Comparison of ENCODE assay signal across 8 cellular contexts in the genomic region with DNA sequence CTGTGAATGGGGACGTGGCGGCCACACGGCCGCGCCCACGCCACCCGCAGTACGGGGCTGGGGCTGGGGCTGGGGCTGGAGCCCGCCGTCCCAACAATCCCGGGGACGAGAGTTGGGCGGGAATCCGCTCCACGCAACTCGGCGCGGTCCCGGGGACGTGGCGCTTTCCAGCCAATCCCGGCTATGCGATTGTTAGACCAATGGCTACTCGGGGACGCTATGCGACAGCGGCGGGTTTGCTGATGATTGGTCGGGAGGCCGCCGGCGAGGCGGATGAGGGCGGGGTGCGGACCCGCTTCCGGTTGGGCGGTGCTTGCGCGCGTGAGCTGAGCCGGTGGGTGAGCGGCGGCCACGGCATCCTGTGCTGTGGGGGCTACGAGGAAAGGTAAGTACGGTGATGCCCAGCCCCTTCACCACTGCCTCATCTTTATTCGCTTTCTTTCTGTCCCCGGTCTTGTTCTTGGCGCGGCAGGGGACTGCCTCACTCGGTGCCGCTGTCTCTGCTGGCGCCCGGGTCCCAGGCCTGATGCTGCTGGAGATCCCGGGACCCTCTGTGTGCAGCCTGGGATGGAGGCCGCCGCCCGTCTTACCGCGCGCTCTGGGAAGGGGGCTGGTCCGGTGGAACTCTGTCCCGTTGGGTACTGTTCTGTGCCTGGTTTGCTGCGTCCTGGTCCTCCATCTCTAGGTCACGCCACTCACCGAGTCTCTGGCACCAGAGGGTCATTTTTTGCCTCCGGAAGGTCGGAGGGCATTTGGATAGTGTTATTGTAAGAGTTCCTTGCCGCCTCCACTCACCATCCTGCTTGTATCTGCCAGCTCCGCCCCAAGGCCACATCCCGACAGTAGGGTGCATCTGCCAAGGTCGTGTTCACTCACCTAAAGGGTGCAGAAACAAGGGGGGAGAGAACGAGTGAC. TPM values are rescaled to one million over a fixed set of nuclear protein-coding genes. Genes with fewer than 3 reads are reported as not detected.
DNase-seq lines count a peak whose midpoint lies in the region; ATAC-seq, FAIRE-seq and TF ChIP-seq lines count a peak whose summit lies in the region.

A gene (plus strand): TSS at position 312 of the 915 bp plus-strand sequence. CDS start 9,225 bp downstream, outside the sequence.

- FAIRE-seq in endothelial cell of umbilical vein (lab: Jason Lieb, UNC) = peak; percentile 94

- CTCF ChIA-PET in endothelial cell of umbilical vein (lab: Charles Lee) = interaction anchor here (1.1 to 2.0 kb wide), 8 partner anchors 17 to 424 kb away, joined by 3 to 5 read pairs (median 4); a partner anchor contains a TSS

- peak; percentile 99 for ATAC-seq in GM21515 (IDR thresholded peaks at IDR 0.05; ENCODE audit: unreplicated experiment)

- H3K9me1 ChIP-seq in endothelial cell of umbilical vein (replicated peaks; ENCODE audit: control insufficient read depth, extremely low read depth, insufficient read depth, low read length) = no peaks in the 10 kb centered on the region

- H3K27me3 ChIP-seq in OCI-LY3 (ENCODE audit: low read depth, low read length) = no peaks in the 10 kb centered on the region
- no peaks in the 10 kb centered on the region for H3K27me3 ChIP-seq in endothelial cell of umbilical vein (ENCODE audit: control insufficient read depth in 2 of 2, insufficient read depth in 2 of 2, low read length in 2 of 2)

- peaks cover 44% of the 10 kb centered on the region for H4K20me1 ChIP-seq in OCI-LY3 (ENCODE audit: insufficient read depth, low read length)
- H4K20me1 ChIP-seq in endothelial cell of umbilical vein (replicated peaks; ENCODE audit: control insufficient read depth, extremely low read depth, insufficient read depth, low read length) = peaks cover 10% of the 10 kb centered on the region

- no peak for TF ChIP-seq CTCF in OCI-LY3 (IDR thresholded peaks at IDR 0.05; ENCODE audit: low read depth, low read length)
- TF ChIP-seq CTCF in endothelial cell of umbilical vein (IDR thresholded peaks at IDR 0.05; ENCODE audit: extremely low read depth in 1 of 2, insufficient read depth in 1 of 2, low read depth in 1 of 2, low read length in 2 of 2) = no peak

- H2AFZ ChIP-seq in OCI-LY3 (ENCODE audit: low read depth, low read length) = peak within 1 kb of the TSS; percentile 64
- H2AFZ ChIP-seq in endothelial cell of umbilical vein (ENCODE audit: low read depth, low read length) = peak within 1 kb of the TSS; percentile 31

- peaks cover 11% of the 10 kb centered on the region for H3K36me3 ChIP-seq in OCI-LY3 (replicated peaks; ENCODE audit: low read depth, low read length)
- no peaks in the 10 kb centered on the region for H3K36me3 ChIP-seq in endothelial cell of umbilical vein (ENCODE audit: control insufficient read depth in 2 of 2, extremely low read depth in 1 of 2, insufficient read depth in 2 of 2, low read length in 2 of 2)

- peak within 1 kb of the TSS; percentile 84 for H3K4me3 ChIP-seq in OCI-LY3 (ENCODE audit: low read length)
- peak within 1 kb of the TSS; percentile 55 to 95 (median 88) for H3K4me3 ChIP-seq in endothelial cell of umbilical vein (replicated peaks in 1 of 3; ENCODE audit: insufficient read depth in 1 of 3, low read depth in 1 of 3, low read length in 3 of 3)

- peak within 1 kb of the TSS; percentile 60 for H3K27ac ChIP-seq in OCI-LY3 (ENCODE audit: low read length)
- H3K27ac ChIP-seq in endothelial cell of umbilical vein (ENCODE audit: insufficient read depth, low read depth, low read length) = peak within 1 kb of the TSS; percentile 85

- intact Hi-C loops in endothelial cell of umbilical vein (cut with micrococcal nuclease) = loop anchor here (1.0 kb wide), 1 partner anchor 90 kb away; no protein-coding TSS in a partner anchor

- H3K9ac ChIP-seq in OCI-LY3 (ENCODE audit: low read length) = peak within 1 kb of the TSS; percentile 87
- H3K9ac ChIP-seq in endothelial cell of umbilical vein (replicated peaks; ENCODE audit: extremely low read depth, insufficient read depth, low read length) = peak within 1 kb of the TSS; percentile 90

- dilution Hi-C loops in endothelial cell of umbilical vein (cut with MboI; ENCODE audit: extremely low pct_ligation_motif_present, low sequenced_read_pairs) = no loop called here

- POLR2A ChIA-PET in endothelial cell of umbilical vein (lab: Charles Lee) = interaction anchor here (0.7 to 2.2 kb wide), 5 partner anchors 14 to 1061 kb away, joined by 4 to 7 read pairs (median 4); no protein-coding TSS in a partner anchor

- H3K9me3 ChIP-seq in OCI-LY3 (ENCODE audit: insufficient read depth, low read length) (no peaks in the 10 kb centered on the region), endothelial cell of umbilical vein (replicated peaks; ENCODE audit: control insufficient read depth, insufficient read depth, low read length) (no peaks in the 10 kb centered on the region)

- peak; percentile 97 for TF ChIP-seq POLR2A in endothelial cell of umbilical vein (IDR thresholded peaks at IDR 0.05; ENCODE audit: low read depth, low read length)

- H3K79me2 ChIP-seq in OCI-LY3 (ENCODE audit: low read length) = peaks cover 52% of the 10 kb centered on the region
- H3K79me2 ChIP-seq in endothelial cell of umbilical vein (ENCODE audit: control insufficient read depth, insufficient read depth, low read length) = peaks cover 51% of the 10 kb centered on the region

- TSS peak; percentile 51 for BruUV-seq in endothelial cell of umbilical vein (replicated peaks; lab: Mats Ljungman, UMichigan)

- H3K4me2 ChIP-seq in OCI-LY3 (ENCODE audit: low read length) (peak within 1 kb of the TSS; percentile 94), endothelial cell of umbilical vein (ENCODE audit: insufficient read depth, low read length) (peak within 1 kb of the TSS; percentile 91)

- H3K4me1 ChIP-seq in OCI-LY3 (ENCODE audit: low read length) (peaks cover 40% of the 10 kb centered on the region), endothelial cell of umbilical vein (ENCODE audit: control insufficient read depth, extremely low read depth, insufficient read depth, low read length) (peaks cover 33% of the 10 kb centered on the region)

- DNase-seq in D341Med (ENCODE audit: low spot score) = peak; percentile 99
- DNase-seq in HuH-7 (ENCODE audit: low spot score) = peak; percentile 99
- DNase-seq in activated T-cell treated with anti-CD3 and anti-CD28 coated beads for 1 hour (ENCODE audit: low read depth) = peak; percentile 90
- DNase-seq in endothelial cell of umbilical vein (ENCODE audit: low read depth, low spot score) = peak; percentile 98
- DNase-seq in midbrain (lab: John Stamatoyannopoulos, UW) = peak; percentile 96
- DNase-seq in stimulated activated CD8-positive, alpha-beta memory T cell treated with anti-CD3 and anti-CD28 coated beads, Interleukin-2, amount 100 ng/mL, for 1 hour (ENCODE audit: low read depth in 2 of 2) = peak; percentile 86 to 89

TF ChIP-seq in endothelial cell of umbilical vein, 7 proteins besides CTCF, POLR2A, EP300 and RAD21:
- TF ChIP-seq GATA2 (IDR thresholded peaks at IDR 0.05; ENCODE audit: insufficient read depth, insufficient read length, low read depth, low read length) (no peak), EZH2 (IDR thresholded peaks at IDR 0.05; ENCODE audit: borderline replicate concordance, low read depth, low read length, severe bottlenecking) (no peak), POLR2AphosphoS5 (IDR thresholded peaks at IDR 0.05; ENCODE audit: insufficient read depth, low read depth, low read length) (peak; percentile 95), MYC (IDR thresholded peaks at IDR 0.05; ENCODE audit: low read depth, low read length) (no peak), FOS (IDR thresholded peaks at IDR 0.05; ENCODE audit: borderline replicate concordance, insufficient read depth, low read length) (peak; percentile 13), JUN (IDR thresholded peaks at IDR 0.05; ENCODE audit: borderline replicate concordance, insufficient read depth, insufficient read length, low read depth) (no peak)
- TF ChIP-seq, protein P1, sequence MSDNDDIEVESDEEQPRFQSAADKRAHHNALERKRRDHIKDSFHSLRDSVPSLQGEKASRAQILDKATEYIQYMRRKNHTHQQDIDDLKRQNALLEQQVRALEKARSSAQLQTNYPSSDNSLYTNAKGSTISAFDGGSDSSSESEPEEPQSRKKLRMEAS (IDR thresholded peaks at IDR 0.05; ENCODE audit: insufficient read depth, insufficient read length) = no peak

RNA-seq across cellular contexts. Expression of the gene that starts here (rescaled TPM):
- 254 and 257 TPM in 2 replicates for total RNA-seq in endothelial cell of umbilical vein
- polyA plus RNA-seq in endothelial cell of umbilical vein = 111 and 135 TPM in 2 replicates
- polyA plus RNA-seq in endothelial cell of umbilical vein (2011; cell fraction: cytosol; rRNA removed) = 141 and 147 TPM in 2 replicates
- polyA plus RNA-seq in endothelial cell of umbilical vein (2011; cell fraction: nucleus; rRNA removed) = 73.4 and 109 TPM in 2 replicates
- polyA plus RNA-seq in endothelial cell of umbilical vein (2012) = 287 and 288 TPM in 2 replicates
- 150 and 163 TPM in 2 replicates for polyA minus RNA-seq in endothelial cell of umbilical vein
- polyA minus RNA-seq in endothelial cell of umbilical vein (2011; cell fraction: cytosol; rRNA and poly(A)+ RNA removed) = 51.0 TPM
- 52.2 and 75.1 TPM in 2 replicates for polyA minus RNA-seq in endothelial cell of umbilical vein (2011; cell fraction: nucleus; rRNA and poly(A)+ RNA removed)

Comparison
In these comparisons a context has a peak if more than half of its experiments do, and no peak if none do; other contexts are left out.
1. Peak in every context shown above with its lines: DNase-seq, ATAC-seq, H3K4me3 ChIP-seq and H3K27ac ChIP-seq.